28 cellular contexts compared by ENCODE assay signal in genomic region chrX:68133181-68133580, GRCh38.
"Had no signal": no experiment of that assay in that cellular context is flagged by ENCODE, and none has a peak within 500 bp of the region (broad histone marks: within the 10 kb centered on the region; RNA-seq: fewer than 3 reads in every experiment).

No MANE protein-coding gene starts in this region.

- H3K4me1 ChIP-seq: parathyroid adenoma, psoas muscle, right lobe of liver, spleen, suprapubic skin, testis, tibial artery, transverse colon, upper lobe of right lung, uterus had no signal

- H3K79me2 ChIP-seq: parathyroid adenoma had no signal

- H3K9ac ChIP-seq: parathyroid adenoma had no signal

- H3K4me3 ChIP-seq: psoas muscle, right lobe of liver, skin epidermis, smooth muscle cell, spleen, suprapubic skin, testis, tibial artery, transverse colon, upper lobe of right lung, uterus had no signal

- H2AFZ ChIP-seq: parathyroid adenoma had no signal

- H3K36me3 ChIP-seq: neutrophil, right lobe of liver, spleen, suprapubic skin, transverse colon, upper lobe of right lung, uterus had no signal

- ATAC-seq: naive thymus-derived CD8-positive, alpha-beta T cell; natural killer cell treated with Interleukin-12 subunit alpha and Interleukin-12 subunit beta and Interleukin-15 and Interleukin-18, amount 100 ng/mL, for 72 hours; psoas muscle; right cardiac atrium; right lobe of liver; stimulated activated memory B cell treated with anti-CD40 and anti-IgM and Interleukin-4, amounts not matched to agents 10 μg/mL and 1 μg/mL and 100 μg/mL, for 72 hours; stimulated activated naive CD8-positive, alpha-beta T cell treated with anti-CD3 and anti-CD28 coated beads, Interleukin-15, amount 100 ng/mL, for 72 hours; stimulated activated naive CD8-positive, alpha-beta T cell treated with anti-CD3 and anti-CD28 coated beads, Interleukin-15, Interleukin-2, amounts not matched to agents 100 U/mL and 50 U/mL, for 24 hours; upper lobe of right lung had no signal

- H3K27ac ChIP-seq: neutrophil, parathyroid adenoma, psoas muscle, right lobe of liver, skin epidermis, spleen, suprapubic skin, testis, tibial artery, transverse colon, upper lobe of right lung, uterus had no signal

- H3K27me3 ChIP-seq: neutrophil, right lobe of liver, spleen, suprapubic skin, testis, tibial artery, transverse colon, upper lobe of right lung, uterus had no signal

- H3K4me2 ChIP-seq: smooth muscle cell had no signal

- H3K9me3 ChIP-seq: neutrophil, psoas muscle, right lobe of liver, suprapubic skin, testis, tibial artery, transverse colon, upper lobe of right lung had no signal

- DNase-seq: naive thymus-derived CD8-positive, alpha-beta T cell; nephron progenitor cell; nucleus accumbens; psoas muscle; stimulated activated CD4-positive, alpha-beta T cell treated with anti-CD3 and anti-CD28 coated beads, Interleukin-12 subunit alpha, Interleukin-12 subunit beta, amount 100 ng/mL, for 4 hours; stimulated activated CD4-positive, alpha-beta T cell treated with anti-CD3 and anti-CD28 coated beads, Interleukin-1b, Interleukin-23, amount 100 ng/mL, for 48 hours; stimulated activated CD4-positive, alpha-beta T cell treated with anti-CD3 and anti-CD28 coated beads, Interleukin-4, amount 100 ng/mL, for 1 hour; stimulated activated CD4-positive, alpha-beta T cell treated with anti-CD3 and anti-CD28 coated beads, Interleukin-4, amount 100 ng/mL, for 4 hours; stimulated activated CD8-positive, alpha-beta memory T cell treated with anti-CD3 and anti-CD28 coated beads, Interleukin-4, amount 100 ng/mL, for 48 hours; stimulated activated naive CD4-positive, alpha-beta T cell; stimulated activated naive CD8-positive, alpha-beta T cell treated with anti-CD3 and anti-CD28 coated beads, Interleukin-15, amount 100 ng/mL, for 72 hours; stimulated activated naive CD8-positive, alpha-beta T cell treated with anti-CD3 and anti-CD28 coated beads, Interleukin-15, Interleukin-2, amounts not matched to agents 100 U/mL and 50 U/mL, for 24 hours; substantia nigra; testis; transverse colon; upper lobe of right lung; uterus had no signal
